Comparison of ENCODE assay signal across 13 cellular contexts in the genomic region with DNA sequence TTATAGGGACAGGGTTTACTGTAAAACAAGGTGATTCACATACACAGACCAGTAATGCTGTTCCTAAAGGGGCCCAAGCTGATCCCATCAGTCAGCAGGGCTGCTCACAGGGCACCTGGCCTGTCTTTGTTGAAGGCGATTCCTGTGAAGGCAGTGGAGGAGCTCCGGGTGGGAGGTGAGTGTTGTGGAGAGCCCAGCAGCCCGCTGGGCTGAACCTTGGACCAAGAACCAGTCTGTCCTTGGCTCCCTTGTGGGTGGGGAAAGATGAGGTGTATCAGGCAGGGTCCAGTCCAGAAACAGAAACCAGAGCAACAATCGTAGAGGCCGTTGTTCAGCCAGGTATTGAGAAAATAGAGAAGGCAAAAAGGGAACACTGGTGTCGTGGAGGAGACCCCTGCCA. TPM values are rescaled to one million over a fixed set of nuclear protein-coding genes. Genes with fewer than 3 reads are reported as not detected.
A peak's percentile ranks its signal among the peaks of the same experiment; 100 is the strongest.
DNase-seq lines count a peak whose midpoint lies in the region; ATAC-seq and TF ChIP-seq lines count a peak whose summit lies in the region.
"Had no signal": no experiment of that assay in that cellular context is flagged by ENCODE, and none has a peak within 500 bp of the region (broad histone marks: within the 10 kb centered on the region; RNA-seq: fewer than 3 reads in every experiment).

No MANE protein-coding gene starts in this region.

- POLR2A ChIA-PET in CD4-positive, alpha-beta T cell (lab: Charles Lee): interaction anchor here (0.6 to 2.4 kb wide), 2 partner anchors 12 to 157 kb away, joined by 3 to 10 read pairs; no protein-coding TSS in a partner anchor
- POLR2A ChIA-PET in activated B cell treated with CpG ODN at 0.5 μM for 24 hours (lab: Charles Lee): no interaction called here

- H3K9ac ChIP-seq in skeletal muscle satellite cell (ENCODE audit: low read depth, low read length): peak overlapping the region; percentile 15

- peaks cover 9% of the 10 kb centered on the region for H3K36me3 ChIP-seq in skeletal muscle satellite cell (ENCODE audit: insufficient read depth, low read length)

- CTCF ChIA-PET in CD4-positive, alpha-beta T cell (lab: Charles Lee): no interaction called here
- CTCF ChIA-PET in activated B cell treated with CpG ODN at 0.5 μM for 24 hours (lab: Charles Lee): no interaction called here

- H3K4me1 ChIP-seq in skeletal muscle satellite cell (ENCODE audit: control insufficient read depth, insufficient read depth, low read length): peaks cover 70% of the 10 kb centered on the region

- no peak overlapping the region for H3K4me3 Mint-ChIP-seq in CD4-positive, alpha-beta T cell
- H3K4me3 Mint-ChIP-seq in activated B cell treated with CpG ODN at 0.5 μM for 24 hours (peak overlapping the region; percentile 3), glutamatergic neuron (ENCODE audit: unreplicated experiment) (peak overlapping the region; percentile 28)
- H3K4me3 Mint-ChIP-seq: activated naive CD8-positive, alpha-beta T cell treated with anti-CD3 and anti-CD28 coated beads for 36 hours had no signal

- H3K9me3 Mint-ChIP-seq in CD4-positive, alpha-beta T cell: no peaks in the 10 kb centered on the region
- no peaks in the 10 kb centered on the region for H3K9me3 Mint-ChIP-seq in activated B cell treated with CpG ODN at 0.5 μM for 24 hours
- peaks cover 14% of the 10 kb centered on the region for H3K9me3 Mint-ChIP-seq in glutamatergic neuron (ENCODE audit: unreplicated experiment)
- H3K9me3 Mint-ChIP-seq: activated naive CD8-positive, alpha-beta T cell treated with anti-CD3 and anti-CD28 coated beads for 36 hours had no signal

- no peak for TF ChIP-seq CTCF in CD4-positive, alpha-beta T cell (IDR thresholded peaks at IDR 0.05)
- TF ChIP-seq CTCF in activated B cell treated with CpG ODN at 0.5 μM for 24 hours (IDR thresholded peaks at IDR 0.05) (no peak), glutamatergic neuron (IDR thresholded peaks at IDR 0.05; ENCODE audit: partially characterized antibody, unreplicated experiment) (no peak)

- no peaks in the 10 kb centered on the region for H3K27me3 Mint-ChIP-seq in CD4-positive, alpha-beta T cell
- H3K27me3 Mint-ChIP-seq in activated B cell treated with CpG ODN at 0.5 μM for 24 hours: no peaks in the 10 kb centered on the region
- peaks cover 12% of the 10 kb centered on the region for H3K27me3 Mint-ChIP-seq in glutamatergic neuron (ENCODE audit: unreplicated experiment)
- H3K27me3 Mint-ChIP-seq: activated naive CD8-positive, alpha-beta T cell treated with anti-CD3 and anti-CD28 coated beads for 36 hours had no signal

- peak overlapping the region; percentile 97 for H3K27ac Mint-ChIP-seq in CD4-positive, alpha-beta T cell
- H3K27ac Mint-ChIP-seq in activated B cell treated with CpG ODN at 0.5 μM for 24 hours: no peak overlapping the region
- H3K27ac Mint-ChIP-seq in glutamatergic neuron (ENCODE audit: unreplicated experiment): no peak overlapping the region
- H3K27ac Mint-ChIP-seq: activated naive CD8-positive, alpha-beta T cell treated with anti-CD3 and anti-CD28 coated beads for 36 hours had no signal

- H3K9me3 ChIP-seq in CD4-positive, alpha-beta T cell (ENCODE audit: control insufficient read depth, low read length): no peaks in the 10 kb centered on the region
- no peaks in the 10 kb centered on the region for H3K9me3 ChIP-seq in skeletal muscle satellite cell (replicated peaks; ENCODE audit: low read length)

- H3K4me2 ChIP-seq in skeletal muscle satellite cell (ENCODE audit: low read length): peak overlapping the region; percentile 70

- peaks cover 11% of the 10 kb centered on the region for H3K36me3 Mint-ChIP-seq in CD4-positive, alpha-beta T cell (ENCODE audit: low read depth)
- H3K36me3 Mint-ChIP-seq in activated B cell treated with CpG ODN at 0.5 μM for 24 hours (ENCODE audit: low read depth): peaks cover 18% of the 10 kb centered on the region
- no peaks in the 10 kb centered on the region for H3K36me3 Mint-ChIP-seq in glutamatergic neuron (ENCODE audit: unreplicated experiment)

- no peak overlapping the region for H3K4me3 ChIP-seq in skeletal muscle satellite cell (ENCODE audit: low read length)

- intact Hi-C loops in CD4-positive, alpha-beta T cell (cut with DNase I, micrococcal nuclease): no loop called here
- intact Hi-C loops in activated B cell treated with CpG ODN at 0.5 μM for 24 hours (cut with micrococcal nuclease): no loop called here

- no peak for DNase-seq in CD4-positive, alpha-beta T cell
- DNase-seq in activated B cell treated with CpG ODN at 0.5 μM for 24 hours (no peak), glutamatergic neuron (no peak), HuH-7 (ENCODE audit: low spot score) (no peak), NCI-H748 treated with DMSO at 0.1 percent for 48 hours (lab: John Stamatoyannopoulos, UW) (no peak), NAMALWA (ENCODE audit: low spot score) (no peak)
- DNase-seq: activated naive CD8-positive, alpha-beta T cell treated with anti-CD3 and anti-CD28 coated beads for 36 hours; AML-193; H7; NCI-H1048; NCI-H446 had no signal

- H3K4me1 Mint-ChIP-seq in CD4-positive, alpha-beta T cell (ENCODE audit: low read depth): peaks cover 62% of the 10 kb centered on the region
- H3K4me1 Mint-ChIP-seq in activated B cell treated with CpG ODN at 0.5 μM for 24 hours (peaks cover 32% of the 10 kb centered on the region), glutamatergic neuron (ENCODE audit: low read depth, unreplicated experiment) (peaks cover 31% of the 10 kb centered on the region)

- ATAC-seq in CD4-positive, alpha-beta T cell (ENCODE audit: poor library complexity): no peak
- ATAC-seq in activated B cell treated with CpG ODN at 0.5 μM for 24 hours (ENCODE audit: low read depth) (no peak), HG02981 (IDR thresholded peaks at IDR 0.05; ENCODE audit: unreplicated experiment) (no peak)

- H3K27ac ChIP-seq in CD4-positive, alpha-beta T cell (ENCODE audit: low read depth, low read length): no peak overlapping the region

- no peaks in the 10 kb centered on the region for H3K27me3 ChIP-seq in CD4-positive, alpha-beta T cell (ENCODE audit: control insufficient read depth, insufficient read depth, low read length)
- H3K27me3 ChIP-seq in skeletal muscle satellite cell (ENCODE audit: control insufficient read depth, insufficient read depth, low read length): no peaks in the 10 kb centered on the region

RNA-seq across cellular contexts. Expression of a gene that starts 12.5 kb away (rescaled TPM):
- total RNA-seq in CD4-positive, alpha-beta T cell: 10 to 100 TPM; 74.8 to 77.0 TPM
- total RNA-seq in activated B cell treated with CpG ODN at 0.5 μM for 24 hours (45.2 and 54.2 TPM in 2 replicates), glutamatergic neuron (ENCODE audit: unreplicated experiment) (63.8 TPM)
- total RNA-seq in skeletal muscle satellite cell (2012; rRNA removed): 59.4 and 61.1 TPM in 2 replicates

RNA-seq across cellular contexts. Expression of a gene that starts 44.6 kb away (rescaled TPM):
- 10 to 100 TPM; 13.4 to 14.5 TPM for total RNA-seq in CD4-positive, alpha-beta T cell
- 16.0 and 17.1 TPM in 2 replicates for total RNA-seq in activated B cell treated with CpG ODN at 0.5 μM for 24 hours
- 32.7 TPM for total RNA-seq in glutamatergic neuron (ENCODE audit: unreplicated experiment)
- 15.5 and 28.0 TPM in 2 replicates for total RNA-seq in skeletal muscle satellite cell (2012; rRNA removed)

RNA-seq across cellular contexts. Expression of a gene that starts 57.9 kb away (rescaled TPM):
- 10 to 100 TPM; 27.7 to 29.0 TPM for total RNA-seq in CD4-positive, alpha-beta T cell
- total RNA-seq in activated B cell treated with CpG ODN at 0.5 μM for 24 hours (36.8 and 37.0 TPM in 2 replicates), glutamatergic neuron (ENCODE audit: unreplicated experiment) (26.2 TPM)
- total RNA-seq in skeletal muscle satellite cell (2012; rRNA removed): 28.9 and 30.4 TPM in 2 replicates
